24 cellular contexts compared by ENCODE assay signal in genomic region chr6:49835140-49835539, GRCh38.
"Had no signal": no experiment of that assay in that cellular context is flagged by ENCODE, and none has a peak within 500 bp of the region (broad histone marks: within the 10 kb centered on the region; RNA-seq: fewer than 3 reads in every experiment).

No MANE protein-coding gene starts in this region.

- DNase-seq: hypothalamus; immature natural killer cell; kidney; left colon; left lung; lower lobe of right lung; mammary epithelial cell; mesenchymal stem cell; naive B cell; natural killer cell; nephron progenitor cell; occipital lobe; retina; right cardiac atrium; stimulated activated CD4-positive, alpha-beta T cell treated with anti-CD3 and anti-CD28 coated beads, Interleukin-12 subunit alpha, Interleukin-12 subunit beta, amount 100 ng/mL, for 4 hours; stimulated activated CD4-positive, alpha-beta T cell treated with anti-CD3 and anti-CD28 coated beads, Interleukin-15, amount 100 ng/mL, for 24 hours; stimulated activated CD4-positive, alpha-beta T cell treated with anti-CD3 and anti-CD28 coated beads, Interleukin-2, amount 100 ng/mL, for 24 hours; stimulated activated CD4-positive, alpha-beta T cell treated with anti-CD3 and anti-CD28 coated beads, Interleukin-4, amount 100 ng/mL, for 1 hour; stimulated activated naive CD4-positive, alpha-beta T cell; tibial artery; trophoblast cell; upper lobe of right lung had no signal

- ATAC-seq: left colon; left lung; lower lobe of right lung; natural killer cell; right cardiac atrium; sciatic nerve; stimulated activated effector memory CD8-positive, alpha-beta T cell treated with anti-CD3 and anti-CD28 coated beads, Interleukin-12 subunit alpha, Interleukin-12 subunit beta, amount 100 ng/mL, for 72 hours; upper lobe of right lung had no signal
